In genomic region chr3:38828681-38829080, GRCh38 we compare ENCODE assay signal across 20 cellular contexts. TPM values are rescaled to one million over a fixed set of nuclear protein-coding genes. Genes with fewer than 3 reads are reported as not detected.
"Had no signal": no experiment of that assay in that cellular context is flagged by ENCODE, and none has a peak within 500 bp of the region (broad histone marks: within the 10 kb centered on the region; RNA-seq: fewer than 3 reads in every experiment).

No MANE protein-coding gene starts in this region.

- H3K27me3 ChIP-seq: tibial nerve had no signal

- H3K9me3 Mint-ChIP-seq: activated B cell treated with CpG ODN at 0.5 μM for 24 hours; activated CD4-positive, alpha-beta memory T cell treated with anti-CD3 and anti-CD28 coated beads, Interleukin-2, amount 10 ng/mL, durations not matched to agents 7 days and 5 days; activated naive CD8-positive, alpha-beta T cell treated with anti-CD3 and anti-CD28 coated beads for 36 hours; mesothelial cell of epicardium; nephron; T-helper 2 cell treated with Interferon-gamma antibody and Interleukin-4, amounts not matched to agents 5 μg/mL and 100 μg/mL, for 36 hours had no signal

- DNase-seq: activated B cell treated with CpG ODN at 0.5 μM for 24 hours; activated CD4-positive, alpha-beta memory T cell treated with anti-CD3 and anti-CD28 coated beads, Interleukin-2, amount 10 ng/mL, durations not matched to agents 7 days and 5 days; activated CD4-positive, alpha-beta T cell treated with anti-CD3 and anti-CD28 coated beads for 4 hours; activated CD8-positive, alpha-beta memory T cell treated with anti-CD3 and anti-CD28 coated beads, Interleukin-2, amount 10 ng/mL, durations not matched to agents 7 days and 5 days; activated naive CD4-positive, alpha-beta T cell; activated naive CD8-positive, alpha-beta T cell treated with anti-CD3 and anti-CD28 coated beads for 36 hours; amygdala; cortex of kidney; posterior cingulate gyrus; retina; stimulated activated CD4-positive, alpha-beta T cell treated with anti-CD3 and anti-CD28 coated beads, Interleukin-2, amount 100 ng/mL, for 24 hours; stimulated activated naive CD8-positive, alpha-beta T cell treated with anti-CD3 and anti-CD28 coated beads, Interleukin-15, Interleukin-2, amounts not matched to agents 100 U/mL and 50 U/mL, for 24 hours; substantia nigra had no signal

- H3K4me1 Mint-ChIP-seq: activated B cell treated with CpG ODN at 0.5 μM for 24 hours; activated CD8-positive, alpha-beta memory T cell treated with anti-CD3 and anti-CD28 coated beads, Interleukin-2, amount 10 ng/mL, durations not matched to agents 7 days and 5 days; mesothelial cell of epicardium; nephron had no signal

- H3K9me3 ChIP-seq: tibial nerve had no signal

- H3K4me3 Mint-ChIP-seq: activated B cell treated with CpG ODN at 0.5 μM for 24 hours; activated CD4-positive, alpha-beta memory T cell treated with anti-CD3 and anti-CD28 coated beads, Interleukin-2, amount 10 ng/mL, durations not matched to agents 7 days and 5 days; activated CD8-positive, alpha-beta memory T cell treated with anti-CD3 and anti-CD28 coated beads, Interleukin-2, amount 10 ng/mL, durations not matched to agents 7 days and 5 days; activated naive CD8-positive, alpha-beta T cell treated with anti-CD3 and anti-CD28 coated beads for 36 hours; mesothelial cell of epicardium; nephron; T-helper 2 cell treated with Interferon-gamma antibody and Interleukin-4, amounts not matched to agents 5 μg/mL and 100 μg/mL, for 36 hours had no signal

- H3K36me3 Mint-ChIP-seq: activated CD8-positive, alpha-beta memory T cell treated with anti-CD3 and anti-CD28 coated beads, Interleukin-2, amount 10 ng/mL, durations not matched to agents 7 days and 5 days; activated naive CD8-positive, alpha-beta T cell treated with anti-CD3 and anti-CD28 coated beads for 36 hours; mesothelial cell of epicardium had no signal

- H3K4me3 ChIP-seq: tibial nerve had no signal

- ATAC-seq: activated CD8-positive, alpha-beta memory T cell treated with anti-CD3 and anti-CD28 coated beads, Interleukin-2, amount 10 ng/mL, durations not matched to agents 7 days and 5 days; stimulated activated naive CD8-positive, alpha-beta T cell treated with anti-CD3 and anti-CD28 coated beads, Interleukin-15, Interleukin-2, amounts not matched to agents 100 U/mL and 50 U/mL, for 24 hours had no signal

- H3K36me3 ChIP-seq: tibial nerve had no signal

- H3K27ac Mint-ChIP-seq: activated B cell treated with CpG ODN at 0.5 μM for 24 hours; activated CD4-positive, alpha-beta memory T cell treated with anti-CD3 and anti-CD28 coated beads, Interleukin-2, amount 10 ng/mL, durations not matched to agents 7 days and 5 days; activated CD8-positive, alpha-beta memory T cell treated with anti-CD3 and anti-CD28 coated beads, Interleukin-2, amount 10 ng/mL, durations not matched to agents 7 days and 5 days; activated naive CD8-positive, alpha-beta T cell treated with anti-CD3 and anti-CD28 coated beads for 36 hours; mesothelial cell of epicardium; nephron; T-helper 2 cell treated with Interferon-gamma antibody and Interleukin-4, amounts not matched to agents 5 μg/mL and 100 μg/mL, for 36 hours had no signal

RNA-seq across cellular contexts. Expression of gene SCN10A, which starts 12.7 kb away (rescaled TPM):
- total RNA-seq: activated B cell treated with CpG ODN at 0.5 μM for 24 hours; activated CD4-positive, alpha-beta memory T cell treated with anti-CD3 and anti-CD28 coated beads, Interleukin-2, amount 10 ng/mL, durations not matched to agents 7 days and 5 days; activated CD8-positive, alpha-beta memory T cell treated with anti-CD3 and anti-CD28 coated beads, Interleukin-2, amount 10 ng/mL, durations not matched to agents 7 days and 5 days; activated naive CD8-positive, alpha-beta T cell treated with anti-CD3 and anti-CD28 coated beads for 36 hours; esophagus mucosa; glomerular endothelial cell; lower leg skin; mesothelial cell of epicardium; tibial nerve had no signal
